ENCODE assay signal across 15 cellular contexts in the genomic region with DNA sequence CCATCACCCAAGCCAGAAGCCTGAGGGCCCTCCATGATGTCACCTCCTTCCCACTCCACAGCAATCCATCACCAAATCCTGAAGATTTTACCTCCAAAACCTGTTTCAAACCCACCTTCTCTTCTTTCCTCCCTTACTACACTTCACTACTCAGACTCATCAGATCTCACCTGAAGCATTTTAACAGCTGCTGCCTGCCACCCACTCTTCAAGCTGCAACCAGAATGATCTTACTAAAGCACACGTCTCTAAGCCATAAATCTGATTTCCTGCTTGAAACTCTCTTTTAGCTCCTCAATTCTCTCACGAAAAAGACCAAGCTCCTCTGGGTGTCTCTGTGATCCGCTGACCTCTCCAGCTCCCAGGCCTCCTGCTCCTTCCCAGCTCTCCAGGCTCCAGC. TPM values are rescaled to one million over a fixed set of nuclear protein-coding genes. Genes with fewer than 3 reads are reported as not detected.
DNase-seq lines count a peak whose midpoint lies in the region; ATAC-seq and TF ChIP-seq lines count a peak whose summit lies in the region.
"Had no signal": no experiment of that assay in that cellular context is flagged by ENCODE, and none has a peak within 500 bp of the region (broad histone marks: within the 10 kb centered on the region; RNA-seq: fewer than 3 reads in every experiment).

No MANE protein-coding gene starts in this region.

- no peak for ATAC-seq in activated naive CD8-positive, alpha-beta T cell treated with anti-CD3 and anti-CD28 coated beads, Interleukin-2, amount 10 ng/mL, durations not matched to agents 7 days and 5 days (ENCODE audit: low read depth)
- no peak for ATAC-seq in activated naive CD8-positive, alpha-beta T cell treated with anti-CD3 and anti-CD28 coated beads, Interleukin-2, amount 50 U/mL, for 24 hours
- no peak for ATAC-seq in GM18870 (IDR thresholded peaks at IDR 0.05; ENCODE audit: unreplicated experiment)
- ATAC-seq in foreskin keratinocyte: no peak
- ATAC-seq in HG02642 (IDR thresholded peaks at IDR 0.05; ENCODE audit: poor library complexity, unreplicated experiment): no peak
- ATAC-seq: HepG2 had no signal

- no peaks in the 10 kb centered on the region for H3K27me3 Mint-ChIP-seq in activated naive CD8-positive, alpha-beta T cell treated with anti-CD3 and anti-CD28 coated beads, Interleukin-2, amount 10 ng/mL, durations not matched to agents 7 days and 5 days
- H3K27me3 Mint-ChIP-seq in activated naive CD8-positive, alpha-beta T cell treated with anti-CD3 and anti-CD28 coated beads, Interleukin-2, amount 50 U/mL, for 24 hours: no peaks in the 10 kb centered on the region

- no peak overlapping the region for H3K4me3 Mint-ChIP-seq in activated naive CD8-positive, alpha-beta T cell treated with anti-CD3 and anti-CD28 coated beads, Interleukin-2, amount 10 ng/mL, durations not matched to agents 7 days and 5 days
- no peak overlapping the region for H3K4me3 Mint-ChIP-seq in activated naive CD8-positive, alpha-beta T cell treated with anti-CD3 and anti-CD28 coated beads, Interleukin-2, amount 50 U/mL, for 24 hours
- H3K4me3 Mint-ChIP-seq: CD8-positive, alpha-beta memory T cell had no signal

- H3K9me3 Mint-ChIP-seq in activated naive CD8-positive, alpha-beta T cell treated with anti-CD3 and anti-CD28 coated beads, Interleukin-2, amount 10 ng/mL, durations not matched to agents 7 days and 5 days: no peaks in the 10 kb centered on the region
- peaks cover 3% of the 10 kb centered on the region for H3K9me3 Mint-ChIP-seq in activated naive CD8-positive, alpha-beta T cell treated with anti-CD3 and anti-CD28 coated beads, Interleukin-2, amount 50 U/mL, for 24 hours
- H3K9me3 Mint-ChIP-seq: CD8-positive, alpha-beta memory T cell had no signal

- no peak overlapping the region for H3K27ac ChIP-seq in foreskin keratinocyte
- H3K27ac ChIP-seq: 22Rv1, BLaER1 had no signal

- H3K4me1 Mint-ChIP-seq in activated naive CD8-positive, alpha-beta T cell treated with anti-CD3 and anti-CD28 coated beads, Interleukin-2, amount 10 ng/mL, durations not matched to agents 7 days and 5 days: peaks cover 15% of the 10 kb centered on the region
- H3K4me1 Mint-ChIP-seq in activated naive CD8-positive, alpha-beta T cell treated with anti-CD3 and anti-CD28 coated beads, Interleukin-2, amount 50 U/mL, for 24 hours: peaks cover 23% of the 10 kb centered on the region

- POLR2A ChIA-PET in activated naive CD8-positive, alpha-beta T cell treated with anti-CD3 and anti-CD28 coated beads, Interleukin-2, amount 10 ng/mL, durations not matched to agents 7 days and 5 days (lab: Charles Lee): interaction anchor here (1.2 kb wide), 1 partner anchor 10 kb away, joined by 6 read pairs; no protein-coding TSS in a partner anchor

- no peaks in the 10 kb centered on the region for H3K27me3 ChIP-seq in foreskin keratinocyte
- H3K27me3 ChIP-seq: BLaER1 had no signal

- DNase-seq in DMS79 treated with DMSO at 0.1 percent for 48 hours (lab: John Stamatoyannopoulos, UW) (peak; percentile 27), DMS79 (lab: John Stamatoyannopoulos, UW) (no peak), mesenteric fat pad (ENCODE audit: low spot score) (peak; percentile 22), foreskin keratinocyte (no peak)
- DNase-seq in activated naive CD8-positive, alpha-beta T cell treated with anti-CD3 and anti-CD28 coated beads, Interleukin-2, amount 10 ng/mL, durations not matched to agents 7 days and 5 days: no peak
- no peak for DNase-seq in activated naive CD8-positive, alpha-beta T cell treated with anti-CD3 and anti-CD28 coated beads, Interleukin-2, amount 50 U/mL, for 24 hours
- DNase-seq: Caco-2; CD8-positive, alpha-beta memory T cell; GOT3 had no signal

- peak overlapping the region; percentile 4 for H3K27ac Mint-ChIP-seq in activated naive CD8-positive, alpha-beta T cell treated with anti-CD3 and anti-CD28 coated beads, Interleukin-2, amount 10 ng/mL, durations not matched to agents 7 days and 5 days
- H3K27ac Mint-ChIP-seq in activated naive CD8-positive, alpha-beta T cell treated with anti-CD3 and anti-CD28 coated beads, Interleukin-2, amount 50 U/mL, for 24 hours: no peak overlapping the region

- H3K36me3 Mint-ChIP-seq in activated naive CD8-positive, alpha-beta T cell treated with anti-CD3 and anti-CD28 coated beads, Interleukin-2, amount 10 ng/mL, durations not matched to agents 7 days and 5 days: peaks cover 5% of the 10 kb centered on the region
- no peaks in the 10 kb centered on the region for H3K36me3 Mint-ChIP-seq in activated naive CD8-positive, alpha-beta T cell treated with anti-CD3 and anti-CD28 coated beads, Interleukin-2, amount 50 U/mL, for 24 hours (ENCODE audit: low read depth)

- H3K4me1 ChIP-seq in foreskin keratinocyte: no peaks in the 10 kb centered on the region
- H3K4me1 ChIP-seq: Caco-2, HAP-1 had no signal

- no peak for TF ChIP-seq CTCF in foreskin keratinocyte (conservative IDR thresholded peaks at IDR 0.05)

RNA-seq across cellular contexts. Expression of a gene that starts 46.5 kb away (rescaled TPM):
- 1 to 10 TPM; 8.1 to 8.4 TPM for total RNA-seq in activated naive CD8-positive, alpha-beta T cell treated with anti-CD3 and anti-CD28 coated beads, Interleukin-2, amount 10 ng/mL, durations not matched to agents 7 days and 5 days
- 1.8 TPM for total RNA-seq in mesenteric fat pad
- total RNA-seq in foreskin keratinocyte: 9.5 and 11.8 TPM in 2 replicates
- polyA plus RNA-seq in foreskin keratinocyte: 4.5 and 4.9 TPM in 2 replicates

Comparison
In these comparisons a context has a peak if more than half of its experiments do, and no peak if none do; other contexts are left out.
1. DNase-seq: peak in DMS79 treated with DMSO at 0.1 percent for 48 hours (single experiment) and mesenteric fat pad (single experiment); none in DMS79 (single experiment), activated naive CD8-positive, alpha-beta T cell treated with anti-CD3 and anti-CD28 coated beads, Interleukin-2, amount 10 ng/mL, durations not matched to agents 7 days and 5 days (single experiment), activated naive CD8-positive, alpha-beta T cell treated with anti-CD3 and anti-CD28 coated beads, Interleukin-2, amount 50 U/mL, for 24 hours (single experiment) and foreskin keratinocyte (0 of 2).